12 cellular contexts compared by ENCODE assay signal in the genomic region with DNA sequence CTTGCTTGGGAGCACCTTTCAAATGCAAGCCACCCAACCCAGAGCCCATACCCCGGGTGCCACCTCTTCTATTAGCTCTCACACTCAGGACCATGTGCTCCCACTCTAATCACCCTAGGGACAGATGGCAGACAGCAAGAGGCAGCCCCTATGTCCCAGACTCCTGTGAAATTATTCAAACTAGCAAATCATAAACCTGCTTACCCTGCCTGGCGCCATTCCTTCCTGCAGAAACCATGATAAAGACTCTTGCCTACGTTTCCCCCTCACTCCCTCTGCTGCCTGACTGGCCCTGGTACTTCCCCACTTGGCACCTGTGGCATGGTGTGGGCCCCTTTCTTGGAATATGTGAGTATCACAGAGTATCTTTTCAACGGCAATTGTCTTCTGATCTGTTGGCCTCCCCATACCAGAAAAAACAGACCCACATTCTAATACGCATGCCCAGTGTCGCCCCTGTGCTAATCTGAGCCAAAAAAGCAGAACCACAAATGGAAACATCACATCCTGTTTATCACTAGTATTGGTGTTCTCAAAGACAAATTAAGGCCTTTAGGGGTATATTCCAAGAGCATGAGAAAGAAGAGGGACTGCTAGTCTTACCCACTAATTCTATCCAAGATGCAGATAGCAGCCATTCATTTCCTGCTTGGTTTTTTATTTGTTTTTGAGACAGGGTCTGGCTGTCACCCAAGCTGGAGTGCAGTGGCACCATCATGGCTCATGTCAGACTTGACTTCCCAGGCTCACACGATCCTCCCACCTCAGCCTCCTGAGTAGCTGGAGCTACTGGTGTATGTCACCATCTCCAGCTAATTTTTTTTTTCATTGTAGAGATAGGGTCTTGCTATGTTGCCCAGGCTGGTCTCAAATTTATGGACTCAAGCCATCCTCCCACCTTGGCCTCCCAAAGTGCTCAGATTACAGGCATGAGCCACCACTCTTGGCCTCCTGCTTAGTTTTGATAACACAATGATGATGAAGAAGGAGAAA. TPM values are rescaled to one million over a fixed set of nuclear protein-coding genes. Genes with fewer than 3 reads are reported as not detected.
DNase-seq lines count a peak whose midpoint lies in the region; ATAC-seq, FAIRE-seq and TF ChIP-seq lines count a peak whose summit lies in the region.
"Had no signal": no experiment of that assay in that cellular context is flagged by ENCODE, and none has a peak within 500 bp of the region (broad histone marks: within the 10 kb centered on the region; RNA-seq: fewer than 3 reads in every experiment).

No MANE protein-coding gene starts in this region.

- H3K4me3 Mint-ChIP-seq in WTC11 (no peak overlapping the region), H9 (no peak overlapping the region)
- H3K4me3 Mint-ChIP-seq in activated naive CD8-positive, alpha-beta T cell treated with anti-CD3 and anti-CD28 coated beads, Interleukin-2, amount 50 U/mL, for 24 hours: peak overlapping the region; percentile 47

- no peak overlapping the region for H3T11ph ChIP-seq in H9 (ENCODE audit: low read length)

- H3K9me3 Mint-ChIP-seq in WTC11 (peaks cover 9% of the 10 kb centered on the region), H9 (no peaks in the 10 kb centered on the region)
- H3K9me3 Mint-ChIP-seq in activated naive CD8-positive, alpha-beta T cell treated with anti-CD3 and anti-CD28 coated beads, Interleukin-2, amount 50 U/mL, for 24 hours: no peaks in the 10 kb centered on the region

- H2BK15ac ChIP-seq in neuronal stem cell (ENCODE audit: low read length) (no peak overlapping the region), H9 (ENCODE audit: low read depth, low read length) (no peak overlapping the region)

- no peak for TF ChIP-seq CTCF in WTC11 (IDR thresholded peaks at IDR 0.05)
- no peak for TF ChIP-seq CTCF in H9 (conservative IDR thresholded peaks at IDR 0.05)
- TF ChIP-seq CTCF in brain microvascular endothelial cell (IDR thresholded peaks at IDR 0.05; ENCODE audit: low read depth, low read length, missing control alignments): no peak

- H3K4ac ChIP-seq in neuronal stem cell (ENCODE audit: low read length): no peak overlapping the region
- H3K4ac ChIP-seq in H9 (ENCODE audit: low read depth, low read length): no peak overlapping the region

- H4K20me1 ChIP-seq in H9 (ENCODE audit: control insufficient read depth, insufficient read depth, insufficient read length): no peaks in the 10 kb centered on the region

- H3K56ac ChIP-seq in H9 (ENCODE audit: insufficient read length, low read depth, low read length): no peak overlapping the region

- H3K9ac ChIP-seq in neuronal stem cell (ENCODE audit: low read depth, low read length, poor library complexity) (no peak overlapping the region), H9 (ENCODE audit: extremely low read depth, insufficient read length, low read length) (no peak overlapping the region)

- H2AK5ac ChIP-seq in neuronal stem cell (ENCODE audit: low read depth, low read length) (no peak overlapping the region), H9 (ENCODE audit: insufficient read length, low read length) (no peak overlapping the region)

- H3K36me3 ChIP-seq in neuronal stem cell (replicated peaks in 1 of 2; ENCODE audit: control insufficient read depth in 2 of 2, insufficient read depth in 2 of 2, low read length in 2 of 2) (no peaks in the 10 kb centered on the region), brain microvascular endothelial cell (replicated peaks) (no peaks in the 10 kb centered on the region)
- H3K36me3 ChIP-seq: sigmoid colon, upper lobe of left lung had no signal

- H4K8ac ChIP-seq in neuronal stem cell (ENCODE audit: low read depth, low read length): no peak overlapping the region
- H4K8ac ChIP-seq in H9 (replicated peaks; ENCODE audit: insufficient read length, low read depth, low read length): no peak overlapping the region

- H2BK5ac ChIP-seq in neuronal stem cell (ENCODE audit: low read length): no peak overlapping the region
- H2BK5ac ChIP-seq in H9 (ENCODE audit: insufficient read length, low read length): no peak overlapping the region

- CTCF ChIA-PET in WTC11 (lab: Charles Lee): interaction anchor here (2.8 kb wide), 1 partner anchor 52 kb away, joined by 8 read pairs; no protein-coding TSS in a partner anchor

- no peaks in the 10 kb centered on the region for H3K36me3 Mint-ChIP-seq in WTC11
- H3K36me3 Mint-ChIP-seq in activated naive CD8-positive, alpha-beta T cell treated with anti-CD3 and anti-CD28 coated beads, Interleukin-2, amount 50 U/mL, for 24 hours (ENCODE audit: low read depth): peaks cover 5% of the 10 kb centered on the region
- no peaks in the 10 kb centered on the region for H3K36me3 Mint-ChIP-seq in H9 (ENCODE audit: insufficient read depth in 1 of 3, low read depth in 3 of 3)

- in situ Hi-C loops in brain microvascular endothelial cell (cut with HindIII; ENCODE audit: low pct_ligation_motif_present, low sequenced_read_pairs): no loop called here

- peaks cover 0 to 3% of the 10 kb centered on the region in 2 donors for H3K4me1 ChIP-seq in neuronal stem cell (ENCODE audit: control insufficient read depth in 2 of 2, insufficient read depth in 1 of 2, low read depth in 1 of 2, low read length in 2 of 2)
- peaks cover 2% of the 10 kb centered on the region; the same call in 1 of the 2 replicates for H3K4me1 ChIP-seq in H9 (ENCODE audit: insufficient read depth, low read length)

- H3K27me3 ChIP-seq in neuronal stem cell (ENCODE audit: control insufficient read depth in 3 of 3, insufficient read depth in 3 of 3, low read depth in 1 of 3, low read length in 3 of 3) (peaks cover 0 to 5% (median 0%) of the 10 kb centered on the region in 3 experiments), H9 (ENCODE audit: insufficient read depth, low read length) (no peaks in the 10 kb centered on the region), brain microvascular endothelial cell (replicated peaks) (no peaks in the 10 kb centered on the region)
- H3K27me3 ChIP-seq: sigmoid colon, upper lobe of left lung had no signal

- no peak overlapping the region for H2BK120ac ChIP-seq in neuronal stem cell (ENCODE audit: low read depth, low read length)
- no peak overlapping the region for H2BK120ac ChIP-seq in H9 (ENCODE audit: low read depth, low read length, poor library complexity, severe bottlenecking)

- WGBS in neuronal stem cell (ENCODE audit: extremely low coverage in 2 of 2, insufficient read length in 2 of 2, insufficient replicate concordance in 1 of 2), 2 donors: no CpG with 5 or more reads among the region's 7 CpGs
- WGBS in H9 (ENCODE audit: extremely low coverage, insufficient read length, low lambda C conversion rate): no CpG with 5 or more reads among the region's 7 CpGs

- H3K4me1 Mint-ChIP-seq in WTC11 (peaks cover 18% of the 10 kb centered on the region), H9 (peaks cover 10 to 12% of the 10 kb centered on the region in 2 experiments)
- peaks cover 69% of the 10 kb centered on the region for H3K4me1 Mint-ChIP-seq in activated naive CD8-positive, alpha-beta T cell treated with anti-CD3 and anti-CD28 coated beads, Interleukin-2, amount 50 U/mL, for 24 hours

- ATAC-seq in WTC11: no peak
- peak; percentile 76 for ATAC-seq in activated naive CD8-positive, alpha-beta T cell treated with anti-CD3 and anti-CD28 coated beads, Interleukin-2, amount 50 U/mL, for 24 hours

- no peak overlapping the region for H3K14ac ChIP-seq in neuronal stem cell (ENCODE audit: low read length)
- no peak overlapping the region for H3K14ac ChIP-seq in H9 (ENCODE audit: insufficient read depth, low read length)

- no peak overlapping the region for H2BK20ac ChIP-seq in H9 (ENCODE audit: low read depth, low read length, poor library complexity, severe bottlenecking)

- H3K4me2 ChIP-seq in neuronal stem cell (ENCODE audit: insufficient read depth, low read length, poor library complexity, severe bottlenecking) (no peak overlapping the region), H9 (ENCODE audit: insufficient read depth, insufficient read length, low read length) (no peak overlapping the region)

- H2AFZ ChIP-seq in neuronal stem cell (ENCODE audit: low read length) (no peak overlapping the region), H9 (ENCODE audit: low read length) (no peak overlapping the region)

- H3K27ac Mint-ChIP-seq in WTC11: no peak overlapping the region
- peak overlapping the region; percentile 89 for H3K27ac Mint-ChIP-seq in activated naive CD8-positive, alpha-beta T cell treated with anti-CD3 and anti-CD28 coated beads, Interleukin-2, amount 50 U/mL, for 24 hours
- no peak overlapping the region for H3K27ac Mint-ChIP-seq in H9

- H3K23ac ChIP-seq in neuronal stem cell (ENCODE audit: low read depth, low read length, poor library complexity) (no peak overlapping the region), H9 (ENCODE audit: insufficient read length, low read depth, low read length) (no peak overlapping the region)

- FAIRE-seq in HTR-8/SVneo (lab: Jason Lieb, UNC): no peak
- FAIRE-seq: G401.6, islet of Langerhans had no signal

- H2BK12ac ChIP-seq in neuronal stem cell (ENCODE audit: low read length) (no peak overlapping the region), H9 (ENCODE audit: insufficient read length, low read depth, low read length) (no peak overlapping the region)

- H3K27ac ChIP-seq in neuronal stem cell (replicated peaks; ENCODE audit: low read length) (no peak overlapping the region), H9 (ENCODE audit: insufficient read length, low read depth, low read length) (no peak overlapping the region), brain microvascular endothelial cell (no peak overlapping the region)
- H3K27ac ChIP-seq: sigmoid colon had no signal

- no peaks in the 10 kb centered on the region for H3K23me2 ChIP-seq in H9 (ENCODE audit: insufficient read length, low read depth, low read length, poor library complexity, severe bottlenecking)

- no peaks in the 10 kb centered on the region for H3K79me2 ChIP-seq in H9 (ENCODE audit: insufficient read depth, low read length)

- peak; percentile 20 for DNase-seq in Jurkat, Clone E6-1 (ENCODE audit: low read depth, low spot score)
- no peak for DNase-seq in WTC11 (ENCODE audit: low spot score)
- DNase-seq in activated naive CD8-positive, alpha-beta T cell treated with anti-CD3 and anti-CD28 coated beads, Interleukin-2, amount 50 U/mL, for 24 hours: peak; percentile 58
- peak; percentile 21 to 37 for DNase-seq in stimulated activated CD8-positive, alpha-beta memory T cell treated with anti-CD3 and anti-CD28 coated beads, Interleukin-7, amount 100 ng/mL, for 1 hour (ENCODE audit: low read depth in 2 of 2)
- no peak for DNase-seq in neuronal stem cell (ENCODE audit: low spot score)
- no peak for DNase-seq in H9
- DNase-seq in HTR-8/SVneo (ENCODE audit: insufficient read length, low spot score): no peak
- no peak for DNase-seq in brain microvascular endothelial cell
- DNase-seq: sigmoid colon, upper lobe of left lung had no signal

- no peaks in the 10 kb centered on the region for H3K79me1 ChIP-seq in neuronal stem cell (ENCODE audit: low read depth, low read length)
- no peaks in the 10 kb centered on the region for H3K79me1 ChIP-seq in H9 (ENCODE audit: insufficient read depth, low read depth, low read length, poor library complexity, severe bottlenecking)

- H3K4me3 ChIP-seq in Jurkat, Clone E6-1 (ENCODE audit: low read length): no peak overlapping the region
- no peak overlapping the region for H3K4me3 ChIP-seq in neuronal stem cell (ENCODE audit: low read length in 2 of 2)
- H3K4me3 ChIP-seq in brain microvascular endothelial cell (ENCODE audit: low read depth, low read length): no peak overlapping the region
- H3K4me3 ChIP-seq: sigmoid colon, upper lobe of left lung had no signal

- H3K18ac ChIP-seq in neuronal stem cell (ENCODE audit: low read length) (no peak overlapping the region), H9 (ENCODE audit: insufficient read length, low read depth, low read length) (no peak overlapping the region)

- POLR2A ChIA-PET in WTC11 (lab: Charles Lee): no interaction called here

- H3K9me3 ChIP-seq in neuronal stem cell (replicated peaks in 1 of 2; ENCODE audit: control insufficient read depth in 2 of 2, insufficient read depth in 1 of 2, low read depth in 1 of 2, low read length in 2 of 2) (no peaks in the 10 kb centered on the region), H9 (ENCODE audit: control insufficient read depth, low read depth, low read length) (no peaks in the 10 kb centered on the region)
- H3K9me3 ChIP-seq: sigmoid colon, upper lobe of left lung had no signal

- H4K91ac ChIP-seq in neuronal stem cell (ENCODE audit: low read depth, low read length, poor library complexity) (no peak overlapping the region), H9 (ENCODE audit: insufficient read length, low read depth, low read length) (no peak overlapping the region)

- H3K27me3 Mint-ChIP-seq in WTC11 (ENCODE audit: low read depth): no peaks in the 10 kb centered on the region; the same call in 1 of the 2 replicates
- H3K27me3 Mint-ChIP-seq in activated naive CD8-positive, alpha-beta T cell treated with anti-CD3 and anti-CD28 coated beads, Interleukin-2, amount 50 U/mL, for 24 hours: no peaks in the 10 kb centered on the region
- 0 out of 2 replicates have a peak, but pooled peaks cover 3% of the 10 kb centered on the region for H3K27me3 Mint-ChIP-seq in H9 (ENCODE audit: low read depth)

- no peak overlapping the region for H4K5ac ChIP-seq in H9 (ENCODE audit: insufficient read length, low read depth, low read length)

RNA-seq across cellular contexts. Expression of gene TTC39C, which starts 44.1 kb away (rescaled TPM):
- polyA plus RNA-seq in Jurkat, Clone E6-1 (2012; ENCODE audit: insufficient read depth, insufficient read length): 16.8 TPM
- total RNA-seq in WTC11 (2021) (28.8 to 57.3 TPM (median 31.4 TPM) in 3 replicates), H9 (2021) (16.4 and 18.0 TPM in 2 replicates)
- polyA plus RNA-seq in neuronal stem cell (2013, experiment 1 of 2): 16.7 TPM
- 16.5 TPM for polyA plus RNA-seq in neuronal stem cell (2013, experiment 2 of 2)

Comparison
In these comparisons a context has a peak if more than half of its experiments do, and no peak if none do; other contexts are left out.
1. DNase-seq: peak in Jurkat, Clone E6-1 (single experiment), activated naive CD8-positive, alpha-beta T cell treated with anti-CD3 and anti-CD28 coated beads, Interleukin-2, amount 50 U/mL, for 24 hours (single experiment) and stimulated activated CD8-positive, alpha-beta memory T cell treated with anti-CD3 and anti-CD28 coated beads, Interleukin-7, amount 100 ng/mL, for 1 hour (2 of 2); none in WTC11 (single experiment), neuronal stem cell (single experiment), H9 (single experiment), HTR-8/SVneo (single experiment) and brain microvascular endothelial cell (single experiment).